In the genomic region with DNA sequence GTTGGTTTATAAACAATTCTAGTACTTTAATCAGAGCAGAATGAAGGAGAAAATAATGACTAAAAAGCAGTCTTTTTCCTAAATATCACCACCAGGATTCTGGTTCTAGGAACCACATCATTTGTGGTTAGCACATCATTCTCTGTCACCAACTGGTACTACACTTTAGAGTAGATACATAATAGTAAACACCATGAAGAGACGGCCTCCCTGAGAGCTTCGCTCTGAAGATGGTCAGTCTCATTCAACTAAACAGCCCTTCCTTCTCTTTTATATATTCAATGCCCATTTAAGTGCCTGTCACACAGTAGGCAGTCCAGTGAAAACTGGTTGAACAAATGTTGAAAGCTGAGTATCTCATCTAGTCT, we compare ENCODE assay signal across 12 cellular contexts. TPM values are rescaled to one million over a fixed set of nuclear protein-coding genes. Genes with fewer than 3 reads are reported as not detected.
DNase-seq lines count a peak whose midpoint lies in the region; ATAC-seq and TF ChIP-seq lines count a peak whose summit lies in the region.
"Had no signal": no experiment of that assay in that cellular context is flagged by ENCODE, and none has a peak within 500 bp of the region (broad histone marks: within the 10 kb centered on the region; RNA-seq: fewer than 3 reads in every experiment).

No MANE protein-coding gene starts in this region.

- intact Hi-C loops in CD14-positive monocyte (cut with micrococcal nuclease) (no loop called here), HCT116 (cut with micrococcal nuclease) (no loop called here)

- no peaks in the 10 kb centered on the region for H3K9me3 ChIP-seq in HCT116 (ENCODE audit: control insufficient read depth in 1 of 2, insufficient read depth in 1 of 2, low read depth in 1 of 2, low read length in 2 of 2)
- no peaks in the 10 kb centered on the region for H3K9me3 ChIP-seq in mesenchymal stem cell (ENCODE audit: control insufficient read depth, low read length)
- H3K9me3 ChIP-seq in MG63 = no peaks in the 10 kb centered on the region
- H3K9me3 ChIP-seq: heart left ventricle had no signal

- H3K4me2 ChIP-seq in HCT116 (ENCODE audit: low read length) (no peak overlapping the region), mesenchymal stem cell (ENCODE audit: low read length, poor library complexity, severe bottlenecking) (no peak overlapping the region)
- H3K4me2 ChIP-seq: neural progenitor cell had no signal

- DNase-seq in CD14-positive monocyte (ENCODE audit: low spot score) (no peak), HCT116 (ENCODE audit: low read depth, low spot score) (no peak), mesenchymal stem cell (no peak), MG63 (no peak), NCI-H2171 treated with DMSO at 0.1 percent for 48 hours (lab: John Stamatoyannopoulos, UW) (no peak), OCI-M1 (lab: John Stamatoyannopoulos, UW) (no peak)
- DNase-seq in activated naive CD8-positive, alpha-beta T cell treated with anti-CD3 and anti-CD28 coated beads for 36 hours = no peak
- DNase-seq: heart left ventricle, NCI-H1417 treated with DMSO at 0.1 percent for 48 hours, NCI-H524 treated with DMSO at 0.1 percent for 48 hours had no signal

- no peak overlapping the region for H3K14ac ChIP-seq in mesenchymal stem cell (ENCODE audit: low read length in 2 of 2)

- no peak overlapping the region for H2BK12ac ChIP-seq in mesenchymal stem cell (ENCODE audit: low read length in 2 of 2)

- H2AFZ ChIP-seq in HCT116 (ENCODE audit: low read depth, low read length, poor library complexity, severe bottlenecking) (no peak overlapping the region), mesenchymal stem cell (ENCODE audit: low read depth, low read length) (no peak overlapping the region)
- H2AFZ ChIP-seq: neural progenitor cell had no signal

- H3K9me2 ChIP-seq in HCT116 (ENCODE audit: insufficient read depth) = no peaks in the 10 kb centered on the region

- H3K4me3 ChIP-seq in HCT116 (replicated peaks in 1 of 2; ENCODE audit: low read depth in 1 of 2, low read length in 2 of 2) (no peak overlapping the region), mesenchymal stem cell (ENCODE audit: insufficient read depth in 1 of 2, low read depth in 1 of 2, low read length in 2 of 2) (no peak overlapping the region), MG63 (no peak overlapping the region)
- H3K4me3 ChIP-seq: heart left ventricle, neural progenitor cell had no signal

- no peaks in the 10 kb centered on the region for H3K79me1 ChIP-seq in mesenchymal stem cell (replicated peaks; ENCODE audit: low read length, poor library complexity, severe bottlenecking)

- peaks cover 73% of the 10 kb centered on the region for H4K20me1 ChIP-seq in HCT116 (ENCODE audit: insufficient read depth)

- no peak overlapping the region for H3K18ac ChIP-seq in mesenchymal stem cell (ENCODE audit: low read depth in 1 of 2, low read length in 2 of 2)

- H3K4me1 ChIP-seq in HCT116 (ENCODE audit: control insufficient read depth in 1 of 2, insufficient read depth in 2 of 2, low read length in 2 of 2) = peaks cover 5 to 23% of the 10 kb centered on the region in 2 experiments; a peak in 3 of 4 replicates
- H3K4me1 ChIP-seq in mesenchymal stem cell (ENCODE audit: control insufficient read depth, insufficient read depth, low read depth, low read length) = no peaks in the 10 kb centered on the region
- H3K4me1 ChIP-seq: neural progenitor cell had no signal

- H3K4ac ChIP-seq in mesenchymal stem cell (ENCODE audit: low read depth in 1 of 2, low read length in 2 of 2) = no peak overlapping the region

- TF ChIP-seq POLR2A in HCT116 (IDR thresholded peaks at IDR 0.05; ENCODE audit: borderline replicate concordance, extremely low read depth, insufficient read depth, insufficient read length) = no peak

- peaks cover 62% of the 10 kb centered on the region for H3K79me2 ChIP-seq in HCT116 (ENCODE audit: insufficient read depth, low read length)

- H3K27me3 Mint-ChIP-seq in CD14-positive monocyte (ENCODE audit: low read depth in 3 of 3) = no peaks in the 10 kb centered on the region
- no peaks in the 10 kb centered on the region for H3K27me3 Mint-ChIP-seq in activated naive CD8-positive, alpha-beta T cell treated with anti-CD3 and anti-CD28 coated beads for 36 hours

- no peaks in the 10 kb centered on the region for H3K9me3 Mint-ChIP-seq in CD14-positive monocyte
- H3K9me3 Mint-ChIP-seq in activated naive CD8-positive, alpha-beta T cell treated with anti-CD3 and anti-CD28 coated beads for 36 hours = no peaks in the 10 kb centered on the region
- H3K9me3 Mint-ChIP-seq: neural progenitor cell had no signal

- ATAC-seq in HCT116 (no peak), GM21360 (IDR thresholded peaks at IDR 0.05; ENCODE audit: unreplicated experiment) (no peak)
- ATAC-seq: heart left ventricle had no signal

- no peak overlapping the region for H2BK5ac ChIP-seq in mesenchymal stem cell (ENCODE audit: low read depth, low read length, poor library complexity, severe bottlenecking)

- TF ChIP-seq RAD21 in HCT116 (IDR thresholded peaks at IDR 0.05; ENCODE audit: low read depth) = no peak

- H3K27ac ChIP-seq in HCT116 (ENCODE audit: low read depth, low read length) (no peak overlapping the region), mesenchymal stem cell (ENCODE audit: low read length, poor library complexity, severe bottlenecking) (no peak overlapping the region)
- H3K27ac ChIP-seq: neural progenitor cell had no signal

- BruUV-seq in HCT116 (replicated peaks; lab: Mats Ljungman, UMichigan) = no TSS peak

- CTCF ChIA-PET in HCT116 (lab: Charles Lee) = no interaction called here

- no peak overlapping the region for H4K8ac ChIP-seq in mesenchymal stem cell (ENCODE audit: low read length)

- no peak overlapping the region for H3K23ac ChIP-seq in mesenchymal stem cell (ENCODE audit: low read length in 2 of 2)

- H3K36me3 ChIP-seq in HCT116 (ENCODE audit: control insufficient read depth in 1 of 2, insufficient read depth in 2 of 2, low read length in 2 of 2) = peaks cover 73 to 75% of the 10 kb centered on the region in 2 experiments
- H3K36me3 ChIP-seq in mesenchymal stem cell (ENCODE audit: control insufficient read depth in 1 of 2, insufficient read depth in 2 of 2, low read depth in 1 of 2, low read length in 2 of 2) = peaks cover 0 to 87% of the 10 kb centered on the region in 2 experiments
- H3K36me3 ChIP-seq in MG63 = peaks cover 76% of the 10 kb centered on the region

- H3K9ac ChIP-seq in HCT116 (ENCODE audit: low read length) = no peak overlapping the region
- H3K9ac ChIP-seq in mesenchymal stem cell (ENCODE audit: low read length) = peak overlapping the region; percentile 48
- H3K9ac ChIP-seq: neural progenitor cell had no signal

- POLR2A ChIA-PET in HCT116 (lab: Charles Lee) = interaction anchor here (0.8 to 1.1 kb wide), 2 partner anchors 9 to 187 kb away, joined by 3 to 9 read pairs; no protein-coding TSS in a partner anchor

- H3K27ac Mint-ChIP-seq in CD14-positive monocyte = peak overlapping the region in 4 of 7 donors; percentile 2 to 54 (median 52)
- H3K27ac Mint-ChIP-seq in activated naive CD8-positive, alpha-beta T cell treated with anti-CD3 and anti-CD28 coated beads for 36 hours = peak overlapping the region; percentile 35
- H3K27ac Mint-ChIP-seq: neural progenitor cell had no signal

- 86% methylated on average over 2 of the region's 2 CpGs for WGBS in mesenchymal stem cell

- H3K4me1 Mint-ChIP-seq in CD14-positive monocyte = peaks cover 31% of the 10 kb centered on the region
- peaks cover 46% of the 10 kb centered on the region for H3K4me1 Mint-ChIP-seq in activated naive CD8-positive, alpha-beta T cell treated with anti-CD3 and anti-CD28 coated beads for 36 hours
- H3K4me1 Mint-ChIP-seq: neural progenitor cell had no signal

- no peak overlapping the region for H2BK15ac ChIP-seq in mesenchymal stem cell (ENCODE audit: low read depth, poor library complexity, severe bottlenecking)

- no peak overlapping the region for H4K91ac ChIP-seq in mesenchymal stem cell (ENCODE audit: low read length)

- no peak overlapping the region for H3K4me3 Mint-ChIP-seq in CD14-positive monocyte
- no peak overlapping the region for H3K4me3 Mint-ChIP-seq in activated naive CD8-positive, alpha-beta T cell treated with anti-CD3 and anti-CD28 coated beads for 36 hours
- H3K4me3 Mint-ChIP-seq: neural progenitor cell had no signal

- TF ChIP-seq CTCF in CD14-positive monocyte (IDR thresholded peaks at IDR 0.05) (no peak), HCT116 (IDR thresholded peaks at IDR 0.05 in 2 of 3, conservative IDR thresholded peaks at IDR 0.05 in 1 of 3; ENCODE audit: borderline replicate concordance in 1 of 3, insufficient read depth in 1 of 3, low read depth in 2 of 3, low read length in 2 of 3) (no peak)

- H2AK5ac ChIP-seq in mesenchymal stem cell (ENCODE audit: low read length, severe bottlenecking) = no peak overlapping the region

- RAD21 ChIA-PET in HCT116 (lab: Charles Lee; ENCODE audit: low non-redundant PET in 1 of 2, low total read pairs in 2 of 2, uncharacterized antibody in 2 of 2, unreplicated experiment in 2 of 2) = no interaction called here

- H3K36me3 Mint-ChIP-seq in CD14-positive monocyte = peaks cover 71 to 74% of the 10 kb centered on the region in 2 donors
- peaks cover 70% of the 10 kb centered on the region for H3K36me3 Mint-ChIP-seq in activated naive CD8-positive, alpha-beta T cell treated with anti-CD3 and anti-CD28 coated beads for 36 hours

- H3K27me3 ChIP-seq in HCT116 (ENCODE audit: insufficient read depth, low read length) (no peaks in the 10 kb centered on the region), mesenchymal stem cell (ENCODE audit: control insufficient read depth in 1 of 2, insufficient read depth in 1 of 2, low read length in 2 of 2) (no peaks in the 10 kb centered on the region), MG63 (0 out of 2 replicates have a peak, but pooled peaks cover 2% of the 10 kb centered on the region)
- H3K27me3 ChIP-seq: heart left ventricle, neural progenitor cell had no signal

- no peak overlapping the region for H2BK120ac ChIP-seq in mesenchymal stem cell (ENCODE audit: low read depth, low read length)

TF ChIP-seq in HCT116, 20 proteins besides CTCF, POLR2A, EP300 and RAD21:
- peak; percentile 62 for TF ChIP-seq POLR2AphosphoS5 (IDR thresholded peaks at IDR 0.05; ENCODE audit: low read depth, low read length)
- no peak for TF ChIP-seq ELF1 (IDR thresholded peaks at IDR 0.05; ENCODE audit: borderline replicate concordance, low read depth)
- TF ChIP-seq SP1 (IDR thresholded peaks at IDR 0.05; ENCODE audit: low read depth) = 0 out of 2 replicates have a peak, but pooled peaks have one; percentile 9
- TF ChIP-seq, protein P1, sequence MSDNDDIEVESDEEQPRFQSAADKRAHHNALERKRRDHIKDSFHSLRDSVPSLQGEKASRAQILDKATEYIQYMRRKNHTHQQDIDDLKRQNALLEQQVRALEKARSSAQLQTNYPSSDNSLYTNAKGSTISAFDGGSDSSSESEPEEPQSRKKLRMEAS (IDR thresholded peaks at IDR 0.05) = peak; percentile 8; the same call in 1 of the 2 replicates

RNA-seq across cellular contexts. Expression of a gene that starts 10.9 kb away (rescaled TPM):
- 10 to 100 TPM; 33.8 to 48.7 TPM for polyA plus RNA-seq in CD14-positive monocyte
- 1,049 TPM for total RNA-seq in HCT116 (2021; ENCODE audit: unreplicated experiment)
- 307 and 350 TPM in 2 replicates for polyA plus RNA-seq in HCT116 (2012)
- total RNA-seq in activated naive CD8-positive, alpha-beta T cell treated with anti-CD3 and anti-CD28 coated beads for 36 hours = 100 to 1,000 TPM; 227 to 230 TPM
- polyA plus RNA-seq in mesenchymal stem cell (2013, experiment 1 of 2) = 438 TPM
- 429 TPM for polyA plus RNA-seq in mesenchymal stem cell (2013, experiment 2 of 2)
- 331 and 535 TPM in 2 replicates for total RNA-seq in MG63 (2014; rRNA removed; shearing (Covaris generic); ENCODE audit: low replicate concordance)
